ENCODE assay signal across 9 cellular contexts in the genomic region with DNA sequence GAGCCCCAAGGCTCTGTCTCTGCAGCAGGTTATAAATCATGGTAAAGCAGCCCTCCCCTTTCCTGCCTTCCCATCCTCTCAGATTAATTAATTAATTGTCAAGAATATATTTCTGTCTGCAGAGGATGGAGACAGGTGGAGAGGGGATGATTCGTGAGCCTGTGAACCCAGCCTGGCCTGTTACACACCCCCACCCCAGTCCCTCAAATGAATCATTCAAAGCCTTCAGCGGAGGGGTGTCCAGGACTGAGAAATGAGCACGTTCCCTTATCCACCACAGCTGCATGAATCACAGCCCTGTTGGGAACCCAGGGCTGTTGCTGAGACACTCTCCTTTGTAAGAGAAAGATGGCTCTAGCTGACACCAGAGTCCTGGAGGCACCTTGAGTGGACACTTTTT. TPM values are rescaled to one million over a fixed set of nuclear protein-coding genes. Genes with fewer than 3 reads are reported as not detected.
DNase-seq lines count a peak whose midpoint lies in the region; ATAC-seq and TF ChIP-seq lines count a peak whose summit lies in the region.
"Had no signal": no experiment of that assay in that cellular context is flagged by ENCODE, and none has a peak within 500 bp of the region (broad histone marks: within the 10 kb centered on the region; RNA-seq: fewer than 3 reads in every experiment).

No MANE protein-coding gene starts in this region.

- H3K9ac ChIP-seq in HCT116 (ENCODE audit: low read length), result 0 out of 2 replicates have a peak overlapping the region, but pooled peaks have one; percentile 20

- TF ChIP-seq CTCF in HCT116 (IDR thresholded peaks at IDR 0.05 in 2 of 3, conservative IDR thresholded peaks at IDR 0.05 in 1 of 3; ENCODE audit: borderline replicate concordance in 1 of 3, insufficient read depth in 1 of 3, low read depth in 2 of 3, low read length in 2 of 3), result no peak
- TF ChIP-seq CTCF in heart right ventricle (IDR thresholded peaks at IDR 0.05), result no peak

- intact Hi-C loops in HCT116 (cut with micrococcal nuclease) (no loop called here), heart right ventricle (cut with DNase I) (loop anchor here in 3 of 10 donors (5.0 to 10.0 kb wide), 3 partner anchors 46 to 59 kb away; partner anchors contain the start of gene ADAM19 (in 1 of the 3))

- H3K4me1 ChIP-seq in HCT116 (ENCODE audit: control insufficient read depth in 1 of 2, insufficient read depth in 2 of 2, low read length in 2 of 2), result peaks cover 12 to 54% of the 10 kb centered on the region in 2 experiments
- peaks cover 6 to 62% (median 46%) of the 10 kb centered on the region in 9 donors for H3K4me1 ChIP-seq in heart right ventricle

- H3K79me2 ChIP-seq in HCT116 (ENCODE audit: insufficient read depth, low read length), result no peaks in the 10 kb centered on the region; the same call in 1 of the 2 replicates

- H3K27me3 ChIP-seq in HCT116 (ENCODE audit: insufficient read depth, low read length) (no peaks in the 10 kb centered on the region), heart right ventricle (no peaks in the 10 kb centered on the region)

- no peak for TF ChIP-seq RAD21 in HCT116 (IDR thresholded peaks at IDR 0.05; ENCODE audit: low read depth)

- H2AFZ ChIP-seq in HCT116 (ENCODE audit: low read depth, low read length, poor library complexity, severe bottlenecking), result no peak overlapping the region

- peaks cover 92% of the 10 kb centered on the region for H3K36me3 Mint-ChIP-seq in T-helper 2 cell treated with Interferon-gamma antibody and Interleukin-4, amounts not matched to agents 5 μg/mL and 100 μg/mL, for 36 hours (ENCODE audit: low read depth)

- H3K36me3 ChIP-seq in HCT116 (ENCODE audit: control insufficient read depth in 1 of 2, insufficient read depth in 2 of 2, low read length in 2 of 2) (peaks cover 3 to 12% of the 10 kb centered on the region in 2 experiments; a peak in 3 of 4 replicates), heart right ventricle (peaks cover 0 to 67% (median 6%) of the 10 kb centered on the region in 9 donors)

- H3K9me2 ChIP-seq in HCT116 (ENCODE audit: insufficient read depth), result no peaks in the 10 kb centered on the region

- TF ChIP-seq POLR2A in HCT116 (IDR thresholded peaks at IDR 0.05; ENCODE audit: borderline replicate concordance, extremely low read depth, insufficient read depth, insufficient read length), result no peak

- H3K4me3 Mint-ChIP-seq in T-helper 2 cell treated with Interferon-gamma antibody and Interleukin-4, amounts not matched to agents 5 μg/mL and 100 μg/mL, for 36 hours, result no peak overlapping the region

- no peak overlapping the region for H3K4me3 ChIP-seq in HCT116 (replicated peaks in 1 of 2; ENCODE audit: low read depth in 1 of 2, low read length in 2 of 2)
- H3K4me3 ChIP-seq in heart right ventricle, result no peak overlapping the region

- H3K9me3 Mint-ChIP-seq in T-helper 2 cell treated with Interferon-gamma antibody and Interleukin-4, amounts not matched to agents 5 μg/mL and 100 μg/mL, for 36 hours, result no peaks in the 10 kb centered on the region

- H3K27me3 Mint-ChIP-seq in T-helper 2 cell treated with Interferon-gamma antibody and Interleukin-4, amounts not matched to agents 5 μg/mL and 100 μg/mL, for 36 hours (ENCODE audit: low read depth), result no peaks in the 10 kb centered on the region

- POLR2A ChIA-PET in HCT116 (lab: Charles Lee), result interaction anchor here (0.8 kb wide), 1 partner anchor 216 kb away, joined by 3 read pairs; the partner anchor contains the start of gene THG1L

- 57 to 63% methylated on average over 3 of the region's 3 CpGs for WGBS in heart right ventricle, 2 donors

- peak overlapping the region; percentile 23 for H3K27ac Mint-ChIP-seq in T-helper 2 cell treated with Interferon-gamma antibody and Interleukin-4, amounts not matched to agents 5 μg/mL and 100 μg/mL, for 36 hours

- 0 out of 2 replicates have a peak overlapping the region, but pooled peaks have one; percentile 37 for H3K4me2 ChIP-seq in HCT116 (ENCODE audit: low read length)

- peaks cover 52% of the 10 kb centered on the region for H3K4me1 Mint-ChIP-seq in T-helper 2 cell treated with Interferon-gamma antibody and Interleukin-4, amounts not matched to agents 5 μg/mL and 100 μg/mL, for 36 hours (ENCODE audit: low read depth)

- CTCF ChIA-PET in HCT116 (lab: Charles Lee), result no interaction called here

- no TSS peak for BruUV-seq in HCT116 (replicated peaks; lab: Mats Ljungman, UMichigan)

- H4K20me1 ChIP-seq in HCT116 (ENCODE audit: insufficient read depth), result no peaks in the 10 kb centered on the region

- H3K27ac ChIP-seq in HCT116 (ENCODE audit: low read depth, low read length) (no peak overlapping the region), heart right ventricle (peak overlapping the region in 8 of 10 donors; percentile 45 to 77 (median 65))

- RAD21 ChIA-PET in HCT116 (lab: Charles Lee; ENCODE audit: low non-redundant PET in 1 of 2, low total read pairs in 2 of 2, uncharacterized antibody in 2 of 2, unreplicated experiment in 2 of 2), result no interaction called here

- ATAC-seq in HCT116 (no peak), heart right ventricle (peak in 2 of 8 donors; percentile 1 to 34), GM18909 (IDR thresholded peaks at IDR 0.05; ENCODE audit: poor library complexity, unreplicated experiment) (no peak), HG03342 (IDR thresholded peaks at IDR 0.05; ENCODE audit: unreplicated experiment) (no peak)

- H3K9me3 ChIP-seq in HCT116 (ENCODE audit: control insufficient read depth in 1 of 2, insufficient read depth in 1 of 2, low read depth in 1 of 2, low read length in 2 of 2), result no peaks in the 10 kb centered on the region
- no peaks in the 10 kb centered on the region for H3K9me3 ChIP-seq in heart right ventricle

- DNase-seq in HCT116 (ENCODE audit: low read depth, low spot score) (no peak), heart right ventricle (no peak), NCI-H1436 treated with DMSO at 0.1 percent for 48 hours (lab: John Stamatoyannopoulos, UW) (no peak)
- peak; percentile 31 for DNase-seq in T-helper 2 cell treated with Interferon-gamma antibody and Interleukin-4, amounts not matched to agents 5 μg/mL and 100 μg/mL, for 36 hours (ENCODE audit: low spot score)
- peak; percentile 25 to 43 for DNase-seq in stimulated activated CD4-positive, alpha-beta T cell treated with anti-CD3 and anti-CD28 coated beads, Interleukin-4, amount 100 ng/mL, for 48 hours (ENCODE audit: low read depth in 2 of 2)
- DNase-seq: SHP77 had no signal

TF ChIP-seq in HCT116, 20 proteins besides CTCF, POLR2A, EP300 and RAD21:
- TF ChIP-seq EZH2phosphoT487 (IDR thresholded peaks at IDR 0.05; ENCODE audit: borderline replicate concordance) (no peak), JUND (IDR thresholded peaks at IDR 0.05) (peak; percentile 39), EGR1 (IDR thresholded peaks at IDR 0.05; ENCODE audit: low read depth) (no peak), REST (IDR thresholded peaks at IDR 0.05; ENCODE audit: low read depth) (no peak), ZNF274 (IDR thresholded peaks at IDR 0.05; ENCODE audit: low read depth, low read length) (no peak)
TF ChIP-seq in HCT116: peak in this region for 1.

RNA-seq across cellular contexts. Expression of gene NIPAL4, which starts 56.0 kb away (rescaled TPM):
- total RNA-seq in HCT116 (2021; ENCODE audit: unreplicated experiment), result 0.12 TPM
- polyA plus RNA-seq in HCT116 (2012), result 0.05 and 0.09 TPM in 2 replicates
- under 1 TPM in 1 of 10 donors, not detected in 9; 0.09 TPM for total RNA-seq in heart right ventricle
- polyA plus RNA-seq in heart right ventricle, result under 1 TPM in 1 of 2 donors, not detected in 1; 0.20 TPM
- polyA plus RNA-seq: neural cell had no signal

RNA-seq across cellular contexts. Expression of gene ADAM19, which starts 59.6 kb away (rescaled TPM):
- total RNA-seq in HCT116 (2021; ENCODE audit: unreplicated experiment) (77.3 TPM), heart right ventricle (10 to 100 TPM in 7 of 10 donors, 1 to 10 TPM in 3; 5.5 to 49.6 (median 28.1) TPM)
- polyA plus RNA-seq in HCT116 (2012), result 56.0 and 74.0 TPM in 2 replicates
- polyA plus RNA-seq in heart right ventricle, result 1 to 10 TPM; 6.4 to 8.8 TPM

Comparison
In these comparisons a context has a peak if more than half of its experiments do, and no peak if none do; other contexts are left out.
1. DNase-seq: peak in T-helper 2 cell treated with Interferon-gamma antibody and Interleukin-4, amounts not matched to agents 5 μg/mL and 100 μg/mL, for 36 hours (single experiment) and stimulated activated CD4-positive, alpha-beta T cell treated with anti-CD3 and anti-CD28 coated beads, Interleukin-4, amount 100 ng/mL, for 48 hours (2 of 2); none in HCT116 (single experiment), heart right ventricle (0 of 2) and NCI-H1436 treated with DMSO at 0.1 percent for 48 hours (single experiment).